Comparison of ENCODE assay signal across 7 cellular contexts in the genomic region with DNA sequence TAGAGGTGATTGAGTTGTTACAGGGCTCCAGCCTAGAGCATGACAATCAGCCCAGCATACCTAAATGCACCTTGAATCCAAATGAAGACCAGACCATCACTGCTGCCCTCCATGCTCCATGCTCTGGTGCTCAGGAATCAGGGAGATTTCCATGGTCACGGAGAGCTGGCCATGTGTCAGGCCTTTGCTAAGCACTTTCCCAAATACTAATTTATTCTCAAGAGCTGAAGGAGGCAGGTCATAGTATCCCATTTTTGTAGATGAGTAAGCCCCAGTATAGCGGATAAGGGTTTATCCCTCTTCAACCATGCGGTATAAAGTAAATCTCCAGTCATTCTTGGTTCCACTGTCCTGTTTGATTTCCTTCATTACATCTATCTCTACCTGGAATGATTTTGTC.
"Had no signal": no experiment of that assay in that cellular context is flagged by ENCODE, and none has a peak within 500 bp of the region (broad histone marks: within the 10 kb centered on the region; RNA-seq: fewer than 3 reads in every experiment).

No MANE protein-coding gene starts in this region.

- H3K9me3 ChIP-seq: HAP-1 had no signal

- ATAC-seq: HCT116, K562 had no signal

- H3K4me3 ChIP-seq: GM23248, HAP-1, K562 had no signal

- H3K4me3 Mint-ChIP-seq: HFFc6 had no signal

- DNase-seq: GM23248, HFFc6, IMR-90, KG1 had no signal

- H3K36me3 ChIP-seq: HAP-1 had no signal

- H3K27ac Mint-ChIP-seq: HFFc6 had no signal

- H3K4me1 ChIP-seq: HAP-1 had no signal

- H3K27ac ChIP-seq: GM23248 had no signal
